9 cellular contexts compared by ENCODE assay signal in the genomic region with DNA sequence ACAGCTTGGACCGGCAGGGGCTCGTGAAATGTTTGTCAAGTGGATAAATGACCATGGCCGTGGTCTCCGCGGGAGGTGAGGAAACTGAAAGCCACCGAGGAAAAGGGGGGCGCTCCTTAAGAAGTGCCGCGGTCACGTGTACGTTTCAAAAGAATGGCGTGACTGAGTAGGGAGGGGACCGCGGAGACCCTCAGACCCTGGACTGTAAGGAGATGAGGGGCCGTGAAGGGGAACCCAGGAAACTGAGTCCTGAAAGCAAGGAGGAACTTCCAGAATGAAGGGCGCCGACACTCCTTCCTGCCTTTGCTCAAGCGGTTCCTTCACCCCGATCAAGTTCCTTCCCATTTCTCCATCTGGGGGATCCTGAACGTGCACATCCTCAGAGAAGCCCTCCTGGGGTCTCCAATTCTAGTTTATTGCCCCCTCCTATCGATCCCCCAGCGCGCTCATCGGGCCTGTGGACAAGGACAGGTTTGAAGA. TPM values are rescaled to one million over a fixed set of nuclear protein-coding genes. Genes with fewer than 3 reads are reported as not detected.
DNase-seq lines count a peak whose midpoint lies in the region; ATAC-seq and TF ChIP-seq lines count a peak whose summit lies in the region.
"Not testable (repeated sequence)": the region's sequence is repeated elsewhere in the genome, so short reads cannot be mapped to it uniquely, and the experiment has no call there.
"Had no signal": no experiment of that assay in that cellular context is flagged by ENCODE, and none has a peak within 500 bp of the region (broad histone marks: within the 10 kb centered on the region; RNA-seq: fewer than 3 reads in every experiment).

No MANE protein-coding gene starts in this region.

- not testable (repeated sequence) for H3K36me3 ChIP-seq in GM23338 (ENCODE audit: insufficient read depth)
- H3K36me3 ChIP-seq in heart left ventricle (peaks cover 0 to 51% (median 35%) of the 10 kb centered on the region in 9 donors), muscle layer of duodenum (ENCODE audit: control insufficient read depth in 1 of 2, insufficient read depth in 2 of 2, low read length in 2 of 2) (peaks cover 15 to 32% of the 10 kb centered on the region in 2 donors)

- not testable (repeated sequence) for TF ChIP-seq POLR2A in heart left ventricle (IDR thresholded peaks at IDR 0.05)

- not testable (repeated sequence) for DNase-seq in CD14-positive monocyte (ENCODE audit: low spot score); GM23338 (ENCODE audit: low spot score); activated CD4-positive, alpha-beta T cell treated with anti-CD3 and anti-CD28 coated beads, Interleukin-2, amount 10 ng/mL, durations not matched to agents 24 days and 14 days; cardiac fibroblast (ENCODE audit: low read depth in 2 of 2); heart left ventricle; stimulated activated naive B cell treated with anti-CD40 and anti-IgM and Interleukin-4, amounts not matched to agents 10 μg/mL and 1 μg/mL and 100 μg/mL, for 72 hours
- DNase-seq in Kasumi-1 (lab: John Stamatoyannopoulos, UW) = peak; percentile 5 to 23

- H3K4me1 Mint-ChIP-seq in CD14-positive monocyte (peaks cover 51% of the 10 kb centered on the region), GM23338 (peaks cover 12% of the 10 kb centered on the region)
- H3K4me1 Mint-ChIP-seq in activated CD4-positive, alpha-beta T cell treated with anti-CD3 and anti-CD28 coated beads, Interleukin-2, amount 10 ng/mL, durations not matched to agents 24 days and 14 days = peaks cover 43% of the 10 kb centered on the region
- H3K4me1 Mint-ChIP-seq in stimulated activated naive B cell treated with anti-CD40 and anti-IgM and Interleukin-4, amounts not matched to agents 10 μg/mL and 1 μg/mL and 100 μg/mL, for 72 hours = peaks cover 44 to 62% of the 10 kb centered on the region in 2 donors

- H3K27me3 Mint-ChIP-seq in CD14-positive monocyte (ENCODE audit: low read depth in 3 of 3); activated CD4-positive, alpha-beta T cell treated with anti-CD3 and anti-CD28 coated beads, Interleukin-2, amount 10 ng/mL, durations not matched to agents 24 days and 14 days; stimulated activated naive B cell treated with anti-CD40 and anti-IgM and Interleukin-4, amounts not matched to agents 10 μg/mL and 1 μg/mL and 100 μg/mL, for 72 hours: not testable (repeated sequence)
- peaks cover 36% of the 10 kb centered on the region for H3K27me3 Mint-ChIP-seq in GM23338 (ENCODE audit: insufficient read depth, low read depth, poor library complexity)

- peaks cover 40 to 57% of the 10 kb centered on the region in 2 donors for H3K36me3 Mint-ChIP-seq in CD14-positive monocyte
- not testable (repeated sequence) for H3K36me3 Mint-ChIP-seq in GM23338 (ENCODE audit: low read depth)
- H3K36me3 Mint-ChIP-seq in activated CD4-positive, alpha-beta T cell treated with anti-CD3 and anti-CD28 coated beads, Interleukin-2, amount 10 ng/mL, durations not matched to agents 24 days and 14 days (ENCODE audit: low read depth) = peaks cover 45% of the 10 kb centered on the region
- H3K36me3 Mint-ChIP-seq in stimulated activated naive B cell treated with anti-CD40 and anti-IgM and Interleukin-4, amounts not matched to agents 10 μg/mL and 1 μg/mL and 100 μg/mL, for 72 hours = peaks cover 29 to 63% of the 10 kb centered on the region in 2 donors

- H3K4me3 Mint-ChIP-seq in CD14-positive monocyte (peak overlapping the region; percentile 96 to 97), GM23338 (peak overlapping the region; percentile 98)
- peak overlapping the region; percentile 99 for H3K4me3 Mint-ChIP-seq in activated CD4-positive, alpha-beta T cell treated with anti-CD3 and anti-CD28 coated beads, Interleukin-2, amount 10 ng/mL, durations not matched to agents 24 days and 14 days
- H3K4me3 Mint-ChIP-seq in stimulated activated naive B cell treated with anti-CD40 and anti-IgM and Interleukin-4, amounts not matched to agents 10 μg/mL and 1 μg/mL and 100 μg/mL, for 72 hours = peak overlapping the region; percentile 98 to 99

- intact Hi-C loops in CD14-positive monocyte (cut with micrococcal nuclease) (loop anchor here in 1 of 2 donors (5.0 kb wide), 1 partner anchor 38 kb away; no protein-coding TSS in a partner anchor), heart left ventricle (cut with DNase I) (loop anchor here in 2 of 10 donors (5.0 kb wide), 1 partner anchor 38 kb away; no protein-coding TSS in a partner anchor)
- intact Hi-C loops in activated CD4-positive, alpha-beta T cell treated with anti-CD3 and anti-CD28 coated beads, Interleukin-2, amount 10 ng/mL, durations not matched to agents 24 days and 14 days (cut with micrococcal nuclease) = loop anchor here (2.0 kb wide), 1 partner anchor 104 kb away; a partner anchor contains a TSS

- ATAC-seq in GM23338 = peak; percentile 6; the same call in 1 of the 3 replicates
- ATAC-seq in heart left ventricle = peak in 3 of 4 donors; percentile 0 to 1 (median 0)
- not testable (repeated sequence) for ATAC-seq in stimulated activated naive B cell treated with anti-CD40 and anti-IgM and Interleukin-4, amounts not matched to agents 10 μg/mL and 1 μg/mL and 100 μg/mL, for 72 hours (replicated peaks)

- not testable (repeated sequence) for H3F3A ChIP-seq in GM23338 (replicated peaks; ENCODE audit: low read depth)

- H3K27me3 ChIP-seq in GM23338 (ENCODE audit: insufficient read depth) = peaks cover 27% of the 10 kb centered on the region
- H3K27me3 ChIP-seq in heart left ventricle; muscle layer of duodenum (ENCODE audit: low read depth, low read length): not testable (repeated sequence)

- not testable (repeated sequence) for H3K9me3 ChIP-seq in heart left ventricle; muscle layer of duodenum (ENCODE audit: control insufficient read depth in 1 of 2, low read length in 2 of 2)

- H3K4me2 ChIP-seq in GM23338 = peak overlapping the region; percentile 96

- H3K9me3 Mint-ChIP-seq in CD14-positive monocyte; GM23338; activated CD4-positive, alpha-beta T cell treated with anti-CD3 and anti-CD28 coated beads, Interleukin-2, amount 10 ng/mL, durations not matched to agents 24 days and 14 days; stimulated activated naive B cell treated with anti-CD40 and anti-IgM and Interleukin-4, amounts not matched to agents 10 μg/mL and 1 μg/mL and 100 μg/mL, for 72 hours: not testable (repeated sequence)

- 0 to 1% (median 1%) methylated on average over 20 to 24 of the region's 24 CpGs for WGBS in heart left ventricle, 4 donors

- not testable (repeated sequence) for TF ChIP-seq CTCF in CD14-positive monocyte (IDR thresholded peaks at IDR 0.05); GM23338 (conservative IDR thresholded peaks at IDR 0.05; ENCODE audit: low read depth in 2 of 2); cardiac fibroblast (IDR thresholded peaks at IDR 0.05; ENCODE audit: low read depth, low read length); heart left ventricle (IDR thresholded peaks at IDR 0.05)

- not testable (repeated sequence) for H4K20me1 ChIP-seq in GM23338 (replicated peaks; ENCODE audit: insufficient read depth)

- not testable (repeated sequence) for H3K79me2 ChIP-seq in GM23338 (replicated peaks; ENCODE audit: insufficient read depth)

- H2AFZ ChIP-seq in GM23338 = peak overlapping the region; percentile 93

- H3K9me2 ChIP-seq in GM23338 (ENCODE audit: insufficient read depth) = not testable (repeated sequence)

- H3K4me3 ChIP-seq in GM23338 (peak overlapping the region; percentile 91), cardiac fibroblast (replicated peaks in 1 of 2; ENCODE audit: low read depth in 2 of 2, low read length in 2 of 2) (peak overlapping the region; percentile 98 to 99), heart left ventricle (peak overlapping the region; percentile 67 to 100 (median 95)), muscle layer of duodenum (ENCODE audit: low read depth in 1 of 2, low read length in 2 of 2) (peak overlapping the region; percentile 90 to 95)

- H3K4me1 ChIP-seq in GM23338 (ENCODE audit: insufficient read depth) = not testable (repeated sequence)
- peaks cover 4 to 58% (median 37%) of the 10 kb centered on the region in 12 donors for H3K4me1 ChIP-seq in heart left ventricle
- H3K4me1 ChIP-seq in muscle layer of duodenum (ENCODE audit: control insufficient read depth in 1 of 2, insufficient read depth in 2 of 2, low read length in 2 of 2) = peaks cover 8 to 38% of the 10 kb centered on the region in 2 donors

- H3K27ac Mint-ChIP-seq in CD14-positive monocyte = peak overlapping the region; percentile 91 to 97 (median 94)
- H3K27ac Mint-ChIP-seq in GM23338 = 0 out of 2 replicates have a peak overlapping the region, but pooled peaks have one; percentile 67
- peak overlapping the region; percentile 98 for H3K27ac Mint-ChIP-seq in activated CD4-positive, alpha-beta T cell treated with anti-CD3 and anti-CD28 coated beads, Interleukin-2, amount 10 ng/mL, durations not matched to agents 24 days and 14 days
- peak overlapping the region; percentile 99 for H3K27ac Mint-ChIP-seq in stimulated activated naive B cell treated with anti-CD40 and anti-IgM and Interleukin-4, amounts not matched to agents 10 μg/mL and 1 μg/mL and 100 μg/mL, for 72 hours

- not testable (repeated sequence) for H3K27ac ChIP-seq in GM23338 (ENCODE audit: low read depth)
- H3K27ac ChIP-seq in heart left ventricle = peak overlapping the region; percentile 82 to 99 (median 96)
- peak overlapping the region; percentile 85 for H3K27ac ChIP-seq in muscle layer of duodenum (ENCODE audit: low read length)

RNA-seq across cellular contexts. Expression of a gene that starts 0.4 kb away (rescaled TPM):
- polyA plus RNA-seq in CD14-positive monocyte (10 to 100 TPM; 14.0 to 23.2 TPM), GM23338 (2016; fragmentation: Nextera tagmentation; extraction: Ambion mirVana) (4.3 and 5.0 TPM in 2 replicates), heart left ventricle (100 to 1,000 TPM in 1 of 2 donors, 10 to 100 TPM in 1; 40.9 to 125 TPM)
- 8.2 and 9.3 TPM in 2 replicates for total RNA-seq in GM23338 (2014; rRNA removed; shearing (Covaris generic))
- total RNA-seq in activated CD4-positive, alpha-beta T cell treated with anti-CD3 and anti-CD28 coated beads, Interleukin-2, amount 10 ng/mL, durations not matched to agents 24 days and 14 days = 30.6 and 33.6 TPM in 2 replicates
- 100 to 1,000 TPM in 4 of 9 donors, 10 to 100 TPM in 5; 56.0 to 157 (median 78.8) TPM for total RNA-seq in heart left ventricle

RNA-seq across cellular contexts. Expression of a gene that starts 0.7 kb away (rescaled TPM):
- polyA plus RNA-seq in CD14-positive monocyte = 100 to 1,000 TPM; 121 to 132 TPM
- 85.0 and 92.4 TPM in 2 replicates for total RNA-seq in GM23338 (2014; rRNA removed; shearing (Covaris generic))
- polyA plus RNA-seq in GM23338 (2016; fragmentation: Nextera tagmentation; extraction: Ambion mirVana) = 181 and 189 TPM in 2 replicates
- total RNA-seq in activated CD4-positive, alpha-beta T cell treated with anti-CD3 and anti-CD28 coated beads, Interleukin-2, amount 10 ng/mL, durations not matched to agents 24 days and 14 days = 170 and 176 TPM in 2 replicates
- 100 to 1,000 TPM; 103 to 188 (median 110) TPM for total RNA-seq in heart left ventricle
- polyA plus RNA-seq in heart left ventricle = 100 to 1,000 TPM; 265 to 669 TPM

RNA-seq across cellular contexts. Expression of a gene that starts 9.5 kb away (rescaled TPM):
- under 1 TPM; 0.42 to 0.55 TPM for polyA plus RNA-seq in CD14-positive monocyte
- not detected in 2 replicates for total RNA-seq in GM23338 (2014; rRNA removed; shearing (Covaris generic))
- 0.18 and 0.52 TPM in 2 replicates for polyA plus RNA-seq in GM23338 (2016; fragmentation: Nextera tagmentation; extraction: Ambion mirVana)
- total RNA-seq in activated CD4-positive, alpha-beta T cell treated with anti-CD3 and anti-CD28 coated beads, Interleukin-2, amount 10 ng/mL, durations not matched to agents 24 days and 14 days = 1.3 TPM in 2 replicates
- total RNA-seq in heart left ventricle = 100 to 1,000 TPM in 7 of 9 donors, 10 to 100 TPM in 2; 57.5 to 298 (median 143) TPM
- 100 to 1,000 TPM; 152 to 277 TPM for polyA plus RNA-seq in heart left ventricle

RNA-seq across cellular contexts. Expression of a gene that starts 16.2 kb away (rescaled TPM):
- not detected for polyA plus RNA-seq in CD14-positive monocyte
- not detected in 2 replicates for total RNA-seq in GM23338 (2014; rRNA removed; shearing (Covaris generic))
- polyA plus RNA-seq in GM23338 (2016; fragmentation: Nextera tagmentation; extraction: Ambion mirVana) = not detected in 2 replicates
- not detected in 2 replicates for total RNA-seq in activated CD4-positive, alpha-beta T cell treated with anti-CD3 and anti-CD28 coated beads, Interleukin-2, amount 10 ng/mL, durations not matched to agents 24 days and 14 days
- total RNA-seq in heart left ventricle = under 1 TPM in 4 of 9 donors, not detected in 5; 0.13 to 0.44 (median 0.17) TPM
- polyA plus RNA-seq in heart left ventricle = 1 to 10 TPM in 1 of 2 donors, under 1 TPM in 1; 0.08 to 1.6 TPM
- total RNA-seq: sciatic nerve had no signal

RNA-seq across cellular contexts. Expression of a gene that starts 26.2 kb away (rescaled TPM):
- polyA plus RNA-seq in CD14-positive monocyte = not detected
- 0.66 and 1.0 TPM in 2 replicates for total RNA-seq in GM23338 (2014; rRNA removed; shearing (Covaris generic))
- 0.55 and 0.92 TPM in 2 replicates for polyA plus RNA-seq in GM23338 (2016; fragmentation: Nextera tagmentation; extraction: Ambion mirVana)
- total RNA-seq in activated CD4-positive, alpha-beta T cell treated with anti-CD3 and anti-CD28 coated beads, Interleukin-2, amount 10 ng/mL, durations not matched to agents 24 days and 14 days = 6.8 and 7.0 TPM in 2 replicates
- 1 to 10 TPM in 3 of 9 donors, under 1 TPM in 6; 0.51 to 1.7 (median 0.88) TPM for total RNA-seq in heart left ventricle
- 1 to 10 TPM in 1 of 2 donors, under 1 TPM in 1; 0.08 to 1.1 TPM for polyA plus RNA-seq in heart left ventricle

Comparison
In these comparisons a context has a peak if more than half of its experiments do, and no peak if none do; other contexts are left out.
1. RNA of a gene that starts 9.5 kb away (total RNA-seq): 57.5 to 298 TPM in heart left ventricle; 1.3 TPM in activated CD4-positive, alpha-beta T cell treated with anti-CD3 and anti-CD28 coated beads, Interleukin-2, amount 10 ng/mL, durations not matched to agents 24 days and 14 days and not detected in GM23338; every median in the first group is over 10 times any median in the second.
2. Peak in every context shown above with its lines, with median percentiles within 50 percentile points of each other: H3K27ac Mint-ChIP-seq, H3K4me3 Mint-ChIP-seq and H3K4me3 ChIP-seq.